In genomic region chr6:134482585-134483346, GRCh38 we compare ENCODE assay signal across 20 cellular contexts.
DNase-seq lines count a peak whose midpoint lies in the region; ATAC-seq, FAIRE-seq and TF ChIP-seq lines count a peak whose summit lies in the region.
"Had no signal": no experiment of that assay in that cellular context is flagged by ENCODE, and none has a peak within 500 bp of the region (broad histone marks: within the 10 kb centered on the region; RNA-seq: fewer than 3 reads in every experiment).

No MANE protein-coding gene starts in this region.

- H2AK5ac ChIP-seq in mesenchymal stem cell (ENCODE audit: low read length, severe bottlenecking), result no peak overlapping the region

- H3K9ac ChIP-seq in mesenchymal stem cell (ENCODE audit: low read length), result no peak overlapping the region

- no peaks in the 10 kb centered on the region for H3K27me3 ChIP-seq in gastroesophageal sphincter
- H3K27me3 ChIP-seq in mesenchymal stem cell (ENCODE audit: control insufficient read depth in 1 of 2, insufficient read depth in 1 of 2, low read length in 2 of 2), result no peaks in the 10 kb centered on the region
- H3K27me3 ChIP-seq in tibial nerve, result no peaks in the 10 kb centered on the region

- TF ChIP-seq CTCF in cardiac fibroblast (IDR thresholded peaks at IDR 0.05; ENCODE audit: low read depth, low read length), result no peak
- no peak for TF ChIP-seq CTCF in gastroesophageal sphincter (IDR thresholded peaks at IDR 0.05)
- TF ChIP-seq CTCF in tibial nerve (IDR thresholded peaks at IDR 0.05), result no peak

- H2AFZ ChIP-seq in mesenchymal stem cell (ENCODE audit: low read depth, low read length), result no peak overlapping the region

- TF ChIP-seq POLR2A in gastroesophageal sphincter (IDR thresholded peaks at IDR 0.05), result no peak
- TF ChIP-seq POLR2A in tibial nerve (IDR thresholded peaks at IDR 0.05), result no peak

- no peak overlapping the region for H3K23ac ChIP-seq in mesenchymal stem cell (ENCODE audit: low read length in 2 of 2)

- no peaks in the 10 kb centered on the region for H3K79me1 ChIP-seq in mesenchymal stem cell (replicated peaks; ENCODE audit: low read length, poor library complexity, severe bottlenecking)

- H3K27ac ChIP-seq in gastroesophageal sphincter (peak overlapping the region in 3 of 4 donors; percentile 5 to 53 (median 32)), mesenchymal stem cell (ENCODE audit: low read length, poor library complexity, severe bottlenecking) (no peak overlapping the region), tibial nerve (peak overlapping the region in 1 of 4 donors; percentile 47)
- H3K27ac ChIP-seq: RWPE1, thoracic aorta had no signal

- ATAC-seq in gastroesophageal sphincter, result peak; percentile 62
- ATAC-seq in HG03159 (IDR thresholded peaks at IDR 0.05; ENCODE audit: unreplicated experiment), result no peak

- no peak for TF ChIP-seq EP300 in gastroesophageal sphincter (IDR thresholded peaks at IDR 0.05)
- TF ChIP-seq EP300 in tibial nerve (IDR thresholded peaks at IDR 0.05), result peak in 1 of 2 donors; percentile 28

- H3K14ac ChIP-seq in mesenchymal stem cell (ENCODE audit: low read length in 2 of 2), result no peak overlapping the region

- no peak overlapping the region for H2BK12ac ChIP-seq in mesenchymal stem cell (ENCODE audit: low read length in 2 of 2)

- H2BK120ac ChIP-seq in mesenchymal stem cell (ENCODE audit: low read depth, low read length), result peak overlapping the region; percentile 19

- no peak overlapping the region for H3K4me2 ChIP-seq in mesenchymal stem cell (ENCODE audit: low read length, poor library complexity, severe bottlenecking)

- no peak overlapping the region for H3K18ac ChIP-seq in mesenchymal stem cell (ENCODE audit: low read depth in 1 of 2, low read length in 2 of 2)

- no peak overlapping the region for H3K4ac ChIP-seq in mesenchymal stem cell (ENCODE audit: low read depth in 1 of 2, low read length in 2 of 2)

- H3K4me1 ChIP-seq in gastroesophageal sphincter (peaks cover 0 to 27% (median 0%) of the 10 kb centered on the region in 3 donors), mesenchymal stem cell (ENCODE audit: control insufficient read depth, insufficient read depth, low read depth, low read length) (peaks cover 5% of the 10 kb centered on the region), tibial nerve (peaks cover 0 to 14% (median 0%) of the 10 kb centered on the region in 4 donors)

- 19 to 28% methylated on average over 7 to 8 of the region's 13 CpGs for WGBS in gastroesophageal sphincter (ENCODE audit: low coverage in 1 of 2), 2 donors
- WGBS in mesenchymal stem cell, result 90% methylated on average over 13 of the region's 13 CpGs
- 47 to 49% methylated on average over 13 of the region's 13 CpGs for WGBS in tibial nerve, 2 donors

- no peak overlapping the region for H4K8ac ChIP-seq in mesenchymal stem cell (ENCODE audit: low read length)

- no peak overlapping the region for H4K91ac ChIP-seq in mesenchymal stem cell (ENCODE audit: low read length)

- FAIRE-seq in GM19239 (lab: Jason Lieb, UNC), result no peak
- FAIRE-seq: bronchial epithelial cell, H1, kidney, TTC549 had no signal

- DNase-seq in cardiac fibroblast (ENCODE audit: low read depth in 2 of 2) (peak; percentile 16 to 76), mesenchymal stem cell (no peak), tibial nerve (ENCODE audit: low spot score in 2 of 2) (peak; percentile 23 to 35), NCI-H2227 treated with DMSO at 0.1 percent for 48 hours (lab: John Stamatoyannopoulos, UW) (no peak), GM19239 (ENCODE audit: insufficient read length, low spot score) (no peak)
- DNase-seq: activated CD4-positive, alpha-beta T cell treated with anti-CD3 and anti-CD28 coated beads for 4 hours; activated naive CD8-positive, alpha-beta T cell treated with anti-CD3 and anti-CD28 coated beads for 36 hours; effector CD8-positive, alpha-beta T cell; hippocampal formation; kidney; NCI-H1105 treated with DMSO at 0.1 percent for 48 hours; NCI-H524; SW 1271 had no signal

- H3K36me3 ChIP-seq in gastroesophageal sphincter (no peaks in the 10 kb centered on the region), mesenchymal stem cell (ENCODE audit: control insufficient read depth in 1 of 2, insufficient read depth in 2 of 2, low read depth in 1 of 2, low read length in 2 of 2) (no peaks in the 10 kb centered on the region), tibial nerve (no peaks in the 10 kb centered on the region)
- H3K36me3 ChIP-seq: thoracic aorta had no signal

- H3K9me3 ChIP-seq in gastroesophageal sphincter (no peaks in the 10 kb centered on the region), mesenchymal stem cell (ENCODE audit: control insufficient read depth, low read length) (no peaks in the 10 kb centered on the region), tibial nerve (no peaks in the 10 kb centered on the region)
- H3K9me3 ChIP-seq: thoracic aorta had no signal

- H3K4me3 ChIP-seq in cardiac fibroblast (replicated peaks in 1 of 2; ENCODE audit: low read depth in 2 of 2, low read length in 2 of 2) (no peak overlapping the region), gastroesophageal sphincter (no peak overlapping the region), mesenchymal stem cell (ENCODE audit: insufficient read depth in 1 of 2, low read depth in 1 of 2, low read length in 2 of 2) (no peak overlapping the region), tibial nerve (no peak overlapping the region)
- H3K4me3 ChIP-seq: thoracic aorta had no signal

- H2BK5ac ChIP-seq in mesenchymal stem cell (ENCODE audit: low read depth, low read length, poor library complexity, severe bottlenecking), result no peak overlapping the region

- no peak overlapping the region for H2BK15ac ChIP-seq in mesenchymal stem cell (ENCODE audit: low read depth, poor library complexity, severe bottlenecking)

Comparison
In these comparisons a context has a peak if more than half of its experiments do, and no peak if none do; other contexts are left out.
1. DNase-seq: peak in cardiac fibroblast (2 of 2) and tibial nerve (2 of 2); none in mesenchymal stem cell (single experiment), NCI-H2227 treated with DMSO at 0.1 percent for 48 hours (single experiment) and GM19239 (single experiment).